Comparison of ENCODE assay signal across 8 cellular contexts in genomic region chr12:10721654-10722501, GRCh38. TPM values are rescaled to one million over a fixed set of nuclear protein-coding genes. Genes with fewer than 3 reads are reported as not detected.
A peak's percentile ranks its signal among the peaks of the same experiment; 100 is the strongest.
DNase-seq lines count a peak whose midpoint lies in the region; ATAC-seq and TF ChIP-seq lines count a peak whose summit lies in the region.

No MANE protein-coding gene starts in this region.

- peak overlapping the region; percentile 28 to 37 for H3K18ac ChIP-seq in mesenchymal stem cell (ENCODE audit: low read depth in 1 of 2, low read length in 2 of 2)

- CTCF ChIA-PET in GM10248 (lab: Yijun Ruan, JAX), result no interaction called here
- CTCF ChIA-PET in activated CD8-positive, alpha-beta T cell treated with anti-CD3 and anti-CD28 coated beads for 36 hours (lab: Charles Lee), result no interaction called here

- H3K9me3 ChIP-seq in endocrine pancreas (ENCODE audit: control insufficient read depth, low read length) (no peaks in the 10 kb centered on the region), mesenchymal stem cell (ENCODE audit: control insufficient read depth, low read length) (no peaks in the 10 kb centered on the region)

- H2BK120ac ChIP-seq in mesenchymal stem cell (ENCODE audit: low read depth, low read length), result no peak overlapping the region

- peak overlapping the region; percentile 98 for H3K4me3 Mint-ChIP-seq in activated CD8-positive, alpha-beta T cell treated with anti-CD3 and anti-CD28 coated beads for 36 hours

- no peaks in the 10 kb centered on the region for H3K79me1 ChIP-seq in mesenchymal stem cell (replicated peaks; ENCODE audit: low read length, poor library complexity, severe bottlenecking)

- peak overlapping the region; percentile 59 for H3K27ac ChIP-seq in mesenchymal stem cell (ENCODE audit: low read length, poor library complexity, severe bottlenecking)

- no peak overlapping the region for H4K91ac ChIP-seq in mesenchymal stem cell (ENCODE audit: low read length)

- POLR2A ChIA-PET in GM10248 (lab: Yijun Ruan, JAX), result no interaction called here
- POLR2A ChIA-PET in activated CD8-positive, alpha-beta T cell treated with anti-CD3 and anti-CD28 coated beads for 36 hours (lab: Charles Lee), result interaction anchor here (0.6 to 2.6 kb wide), 6 partner anchors 10 to 1580 kb away, joined by 3 to 8 read pairs (median 4); no protein-coding TSS in a partner anchor

- no peak overlapping the region for H2AFZ ChIP-seq in mesenchymal stem cell (ENCODE audit: low read depth, low read length)

- H3K27me3 Mint-ChIP-seq in activated CD8-positive, alpha-beta T cell treated with anti-CD3 and anti-CD28 coated beads for 36 hours, result peaks cover 23% of the 10 kb centered on the region

- H3K4me3 ChIP-seq in endocrine pancreas (ENCODE audit: control insufficient read depth, insufficient read depth, low read length) (peak overlapping the region; percentile 64), mesenchymal stem cell (ENCODE audit: insufficient read depth in 1 of 2, low read depth in 1 of 2, low read length in 2 of 2) (peak overlapping the region; percentile 86 to 99)

- peaks cover 16% of the 10 kb centered on the region for H3K27me3 ChIP-seq in endocrine pancreas (ENCODE audit: control insufficient read depth, insufficient read depth, low read length)
- H3K27me3 ChIP-seq in mesenchymal stem cell (ENCODE audit: control insufficient read depth in 1 of 2, insufficient read depth in 1 of 2, low read length in 2 of 2), result no peaks in the 10 kb centered on the region

- H3K9me3 Mint-ChIP-seq in activated CD8-positive, alpha-beta T cell treated with anti-CD3 and anti-CD28 coated beads for 36 hours, result no peaks in the 10 kb centered on the region

- H3K4me1 Mint-ChIP-seq in activated CD8-positive, alpha-beta T cell treated with anti-CD3 and anti-CD28 coated beads for 36 hours (ENCODE audit: low read depth), result peaks cover 49% of the 10 kb centered on the region

- H4K8ac ChIP-seq in mesenchymal stem cell (ENCODE audit: low read length), result no peak overlapping the region

- DNase-seq in GM10248 (ENCODE audit: extremely low spot score), result peak; percentile 57
- peak; percentile 62 for DNase-seq in NCI-H526 treated with DMSO at 0.1 percent for 48 hours (lab: John Stamatoyannopoulos, UW)
- DNase-seq in activated CD8-positive, alpha-beta T cell treated with anti-CD3 and anti-CD28 coated beads for 36 hours, result peak; percentile 80
- peak; percentile 97 for DNase-seq in mesenchymal stem cell
- peak; percentile 25 for DNase-seq in stimulated activated CD8-positive, alpha-beta memory T cell treated with anti-CD3 and anti-CD28 coated beads, Interleukin-15, amount 100 ng/mL, for 24 hours (ENCODE audit: low read depth)
- DNase-seq in NCI-H187 (lab: John Stamatoyannopoulos, UW), result no peak

- H3K9ac ChIP-seq in endocrine pancreas (ENCODE audit: control insufficient read depth, insufficient read depth, low read length), result no peak overlapping the region
- peak overlapping the region; percentile 96 for H3K9ac ChIP-seq in mesenchymal stem cell (ENCODE audit: low read length)

- H3K4me1 ChIP-seq in endocrine pancreas (ENCODE audit: control insufficient read depth, insufficient read depth, low read length) (no peaks in the 10 kb centered on the region), mesenchymal stem cell (ENCODE audit: control insufficient read depth, insufficient read depth, low read depth, low read length) (no peaks in the 10 kb centered on the region)

- no peak for TF ChIP-seq CTCF in GM10248 (IDR thresholded peaks at IDR 0.05; ENCODE audit: control extremely low read depth, extremely low read depth, low read depth, missing control alignments)
- TF ChIP-seq CTCF in activated CD8-positive, alpha-beta T cell treated with anti-CD3 and anti-CD28 coated beads for 36 hours (IDR thresholded peaks at IDR 0.05), result no peak

- no peak overlapping the region for H3K23ac ChIP-seq in mesenchymal stem cell (ENCODE audit: low read length in 2 of 2)

- peak overlapping the region; percentile 61 for H3K4me2 ChIP-seq in mesenchymal stem cell (ENCODE audit: low read length, poor library complexity, severe bottlenecking)

- peaks cover 37% of the 10 kb centered on the region for H3K36me3 Mint-ChIP-seq in activated CD8-positive, alpha-beta T cell treated with anti-CD3 and anti-CD28 coated beads for 36 hours (ENCODE audit: low read depth)

- no peak overlapping the region for H3K4ac ChIP-seq in mesenchymal stem cell (ENCODE audit: low read depth in 1 of 2, low read length in 2 of 2)

- H3K14ac ChIP-seq in mesenchymal stem cell (ENCODE audit: low read length in 2 of 2), result no peak overlapping the region

- H3K27ac Mint-ChIP-seq in activated CD8-positive, alpha-beta T cell treated with anti-CD3 and anti-CD28 coated beads for 36 hours, result peak overlapping the region; percentile 99

- peak; percentile 34 for ATAC-seq in HG02885 (IDR thresholded peaks at IDR 0.05; ENCODE audit: poor library complexity, unreplicated experiment)
- ATAC-seq in activated CD8-positive, alpha-beta T cell treated with anti-CD3 and anti-CD28 coated beads for 36 hours, result peak; percentile 67

- intact Hi-C loops in activated CD8-positive, alpha-beta T cell treated with anti-CD3 and anti-CD28 coated beads for 36 hours (cut with micrococcal nuclease), result no loop called here

- H2BK15ac ChIP-seq in mesenchymal stem cell (ENCODE audit: low read depth, poor library complexity, severe bottlenecking), result no peak overlapping the region

- H2BK5ac ChIP-seq in mesenchymal stem cell (ENCODE audit: low read depth, low read length, poor library complexity, severe bottlenecking), result no peak overlapping the region

- H2AK5ac ChIP-seq in mesenchymal stem cell (ENCODE audit: low read length, severe bottlenecking), result no peak overlapping the region

- H2BK12ac ChIP-seq in mesenchymal stem cell (ENCODE audit: low read length in 2 of 2), result peak overlapping the region in 1 of 2 experiments; percentile 37

- 1% methylated on average over 24 of the region's 26 CpGs for WGBS in mesenchymal stem cell

- H3K36me3 ChIP-seq in endocrine pancreas (ENCODE audit: control insufficient read depth, insufficient read depth, low read length) (no peaks in the 10 kb centered on the region), mesenchymal stem cell (ENCODE audit: control insufficient read depth in 1 of 2, insufficient read depth in 2 of 2, low read depth in 1 of 2, low read length in 2 of 2) (no peaks in the 10 kb centered on the region)

RNA-seq across cellular contexts. Expression of gene YBX3, which starts 1.2 kb away (rescaled TPM):
- 100 to 1,000 TPM; 258 to 273 TPM for total RNA-seq in activated CD8-positive, alpha-beta T cell treated with anti-CD3 and anti-CD28 coated beads for 36 hours
- polyA plus RNA-seq in mesenchymal stem cell (2013, experiment 1 of 2), result 130 TPM
- 127 TPM for polyA plus RNA-seq in mesenchymal stem cell (2013, experiment 2 of 2)

RNA-seq across cellular contexts. Expression of gene STYK1, which starts 48.0 kb away (rescaled TPM):
- 1 to 10 TPM in 1 of 2 experiments, under 1 TPM in 1; 0.70 to 1.1 TPM for total RNA-seq in activated CD8-positive, alpha-beta T cell treated with anti-CD3 and anti-CD28 coated beads for 36 hours
- polyA plus RNA-seq in mesenchymal stem cell (2013, experiment 1 of 2), result 0.01 TPM
- polyA plus RNA-seq in mesenchymal stem cell (2013, experiment 2 of 2), result 0.01 TPM

Comparison
In these comparisons a context has a peak if more than half of its experiments do, and no peak if none do; other contexts are left out.
1. DNase-seq: peak in GM10248 (single experiment), NCI-H526 treated with DMSO at 0.1 percent for 48 hours (single experiment), activated CD8-positive, alpha-beta T cell treated with anti-CD3 and anti-CD28 coated beads for 36 hours (single experiment), mesenchymal stem cell (single experiment) and stimulated activated CD8-positive, alpha-beta memory T cell treated with anti-CD3 and anti-CD28 coated beads, Interleukin-15, amount 100 ng/mL, for 24 hours (single experiment); none in NCI-H187 (0 of 2).